Comparison of ENCODE assay signal across 8 cellular contexts in the genomic region with DNA sequence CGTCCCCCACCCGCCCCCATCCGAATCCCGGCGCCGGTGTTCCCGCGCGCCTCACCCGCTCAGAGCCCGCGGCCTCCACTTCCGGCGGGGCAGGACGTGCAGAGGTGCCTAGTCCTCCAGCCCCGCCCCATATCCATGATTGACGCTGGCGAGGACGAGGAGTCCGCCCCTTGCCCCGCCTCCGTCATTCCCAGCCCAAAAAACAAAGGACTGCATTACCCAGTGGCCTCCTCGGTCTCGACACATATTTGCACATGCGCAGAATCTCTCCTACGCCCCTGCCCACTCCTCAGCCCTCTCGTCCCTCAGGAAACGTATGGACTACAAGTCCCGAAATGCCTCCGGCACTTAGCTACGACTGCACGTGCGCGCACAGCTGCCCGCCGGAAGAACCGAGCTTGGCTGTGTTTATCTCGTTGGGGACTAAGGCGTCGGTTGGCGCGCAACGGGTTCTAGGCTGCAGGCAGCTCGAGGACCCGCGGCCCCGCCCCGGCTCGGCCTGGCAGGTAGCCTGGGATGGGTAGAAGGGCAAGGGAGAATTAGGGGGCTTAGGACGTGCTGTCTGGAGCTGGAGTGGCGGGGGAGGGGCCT. TPM values are rescaled to one million over a fixed set of nuclear protein-coding genes. Genes with fewer than 3 reads are reported as not detected.
A peak's percentile ranks its signal among the peaks of the same experiment; 100 is the strongest.
DNase-seq lines count a peak whose midpoint lies in the region; ATAC-seq, FAIRE-seq and TF ChIP-seq lines count a peak whose summit lies in the region.

A gene with protein sequence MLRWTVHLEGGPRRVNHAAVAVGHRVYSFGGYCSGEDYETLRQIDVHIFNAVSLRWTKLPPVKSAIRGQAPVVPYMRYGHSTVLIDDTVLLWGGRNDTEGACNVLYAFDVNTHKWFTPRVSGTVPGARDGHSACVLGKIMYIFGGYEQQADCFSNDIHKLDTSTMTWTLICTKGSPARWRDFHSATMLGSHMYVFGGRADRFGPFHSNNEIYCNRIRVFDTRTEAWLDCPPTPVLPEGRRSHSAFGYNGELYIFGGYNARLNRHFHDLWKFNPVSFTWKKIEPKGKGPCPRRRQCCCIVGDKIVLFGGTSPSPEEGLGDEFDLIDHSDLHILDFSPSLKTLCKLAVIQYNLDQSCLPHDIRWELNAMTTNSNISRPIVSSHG (plus strand): TSS at position 407 of the 591 bp plus-strand sequence. CDS start 2,944 bp downstream, outside the sequence.
A gene (minus strand): TSS at position 104 of the 591 bp plus-strand sequence. CDS start 133 bp downstream, outside the sequence.

- intact Hi-C loops in right cardiac atrium (cut with DNase I) (loop anchor here in 2 of 4 donors (5.0 kb wide), 2 partner anchors 38 to 128 kb away; a partner anchor contains a TSS), uterus (cut with DNase I; ENCODE audit: low total_unique reads) (no loop called here)

- H3K9me3 Mint-ChIP-seq in astrocyte (ENCODE audit: unreplicated experiment) = no peaks in the 10 kb centered on the region

- peak within 1 kb of the TSS; percentile 93 for H3K4me3 ChIP-seq in astrocyte (ENCODE audit: insufficient read depth, low read depth, low read length)
- H3K4me3 ChIP-seq in right cardiac atrium (ENCODE audit: low read length) = peak within 1 kb of the TSS; percentile 78
- H3K4me3 ChIP-seq in uterus = peak within 1 kb of the TSS; percentile 68 to 99

- peak; percentile 100 for DNase-seq in NCI-H2029 (lab: John Stamatoyannopoulos, UW)
- DNase-seq in T-helper 22 cell (ENCODE audit: low read depth) = peak; percentile 99
- DNase-seq in astrocyte (ENCODE audit: low read depth) = peak; percentile 99
- peak; percentile 99 for DNase-seq in right cardiac atrium
- DNase-seq in pulmonary artery endothelial cell (ENCODE audit: low read depth, low spot score) = peak; percentile 99
- peak; percentile 99 to 100 for DNase-seq in uterus

- peak within 1 kb of the TSS; percentile 85 for H3K27ac Mint-ChIP-seq in astrocyte (ENCODE audit: unreplicated experiment)

- H3K36me3 Mint-ChIP-seq in astrocyte (ENCODE audit: low read depth, unreplicated experiment) = peaks cover 21% of the 10 kb centered on the region

- TF ChIP-seq CTCF in astrocyte (IDR thresholded peaks at IDR 0.05; ENCODE audit: insufficient read depth, low read depth, low read length) (no peak), uterus (IDR thresholded peaks at IDR 0.05) (peak in 2 of 4 experiments; percentile 11 to 37)

- H3K27ac ChIP-seq in astrocyte (ENCODE audit: low read depth, low read length) (peak within 1 kb of the TSS; percentile 73), right cardiac atrium (ENCODE audit: low read length) (peak within 1 kb of the TSS; percentile 59), uterus (peak within 1 kb of the TSS; percentile 85 to 89)

- H3K4me2 ChIP-seq in astrocyte (ENCODE audit: low read length) = peak within 1 kb of the TSS; percentile 98

- peak within 1 kb of the TSS; percentile 50 for H2AFZ ChIP-seq in astrocyte (ENCODE audit: low read depth, low read length)

- H3K36me3 ChIP-seq in astrocyte (ENCODE audit: insufficient read depth, low read length) (peaks cover 25% of the 10 kb centered on the region), uterus (no peaks in the 10 kb centered on the region)

- H4K20me1 ChIP-seq in astrocyte (ENCODE audit: insufficient read depth, low read length) = peaks cover 34% of the 10 kb centered on the region

- under 1% methylated on average over 51 of the region's 51 CpGs for WGBS in right cardiac atrium

- peaks cover 15% of the 10 kb centered on the region for H3K4me1 Mint-ChIP-seq in astrocyte (ENCODE audit: low read depth, unreplicated experiment)

- H3K9me3 ChIP-seq in astrocyte (ENCODE audit: insufficient read depth, low read depth, low read length) = no peaks in the 10 kb centered on the region
- H3K9me3 ChIP-seq in right cardiac atrium (ENCODE audit: control insufficient read depth, low read length) = no peaks in the 10 kb centered on the region
- H3K9me3 ChIP-seq in uterus = no peaks in the 10 kb centered on the region

- FAIRE-seq in astrocyte (lab: Jason Lieb, UNC) = peak; percentile 80

- peak within 1 kb of the TSS; percentile 92 for H3K4me3 Mint-ChIP-seq in astrocyte (ENCODE audit: unreplicated experiment)

- TF ChIP-seq POLR2A in GM18505 (IDR thresholded peaks at IDR 0.05; ENCODE audit: borderline replicate concordance, extremely low read depth, insufficient read depth, insufficient read length) (peak; percentile 68), uterus (IDR thresholded peaks at IDR 0.05) (peak; percentile 57 to 60)

- no peaks in the 10 kb centered on the region for H3K27me3 Mint-ChIP-seq in astrocyte (ENCODE audit: low read depth, unreplicated experiment)

- no peaks in the 10 kb centered on the region for H3K27me3 ChIP-seq in astrocyte (ENCODE audit: insufficient read depth, low read length)
- H3K27me3 ChIP-seq in right cardiac atrium (ENCODE audit: control insufficient read depth, insufficient read depth) = no peaks in the 10 kb centered on the region
- H3K27me3 ChIP-seq in uterus = no peaks in the 10 kb centered on the region

- ATAC-seq in GM18505 (IDR thresholded peaks at IDR 0.05; ENCODE audit: unreplicated experiment) = peak; percentile 89
- peak; percentile 88 for ATAC-seq in HG02973 (IDR thresholded peaks at IDR 0.05; ENCODE audit: unreplicated experiment)
- peak; percentile 96 to 97 for ATAC-seq in right cardiac atrium

- H3K9ac ChIP-seq in astrocyte (ENCODE audit: low read length) = peak within 1 kb of the TSS; percentile 96

- H3K79me2 ChIP-seq in astrocyte (ENCODE audit: insufficient read depth, low read length) = peaks cover 75% of the 10 kb centered on the region

- H3K4me1 ChIP-seq in astrocyte (ENCODE audit: insufficient read depth, low read length) (peaks cover 26% of the 10 kb centered on the region), right cardiac atrium (ENCODE audit: control insufficient read depth, insufficient read depth, low read length) (peaks cover 3% of the 10 kb centered on the region), uterus (peaks cover 0 to 8% of the 10 kb centered on the region in 2 donors)

RNA-seq across cellular contexts. Expression of the first gene that starts in this region (rescaled TPM):
- 67.4 and 69.6 TPM in 2 replicates for total RNA-seq in astrocyte
- total RNA-seq in right cardiac atrium = 100 to 1,000 TPM in 3 of 4 donors, 10 to 100 TPM in 1; 97.3 to 176 (median 138) TPM
- 170 TPM for polyA plus RNA-seq in right cardiac atrium
- total RNA-seq in pulmonary artery endothelial cell = 123 and 148 TPM in 2 replicates
- 100 to 1,000 TPM in 1 of 4 donors, 10 to 100 TPM in 3; 19.7 to 152 (median 56.8) TPM for total RNA-seq in uterus

RNA-seq across cellular contexts. Expression of the second gene that starts in this region (rescaled TPM):
- total RNA-seq in astrocyte = 54.2 and 55.9 TPM in 2 replicates
- total RNA-seq in right cardiac atrium = 10 to 100 TPM; 29.9 to 44.4 (median 34.6) TPM
- polyA plus RNA-seq in right cardiac atrium = 59.3 TPM
- 48.4 and 55.7 TPM in 2 replicates for total RNA-seq in pulmonary artery endothelial cell
- total RNA-seq in uterus = 10 to 100 TPM; 39.1 to 81.7 (median 43.2) TPM

Comparison
In these comparisons a context has a peak if more than half of its experiments do, and no peak if none do; other contexts are left out.
1. Peak in every context shown above with its lines: DNase-seq, ATAC-seq, H3K4me3 ChIP-seq and H3K27ac ChIP-seq.